In genomic region chr1:109840011-109840629, GRCh38 we compare ENCODE assay signal across 21 cellular contexts.
"Had no signal": no experiment of that assay in that cellular context is flagged by ENCODE, and none has a peak within 500 bp of the region (broad histone marks: within the 10 kb centered on the region; RNA-seq: fewer than 3 reads in every experiment).

No MANE protein-coding gene starts in this region.

- H3K27ac ChIP-seq: ascending aorta, esophagus muscularis mucosa, skin epidermis, suprapubic skin had no signal

- H3K27ac Mint-ChIP-seq: activated CD4-positive, alpha-beta T cell treated with anti-CD3 and anti-CD28 coated beads, Interleukin-2, amount 10 ng/mL, durations not matched to agents 24 days and 14 days; activated CD8-positive, alpha-beta T cell treated with anti-CD3 and anti-CD28 coated beads for 36 hours; activated T-cell treated with anti-CD3 and anti-CD28 coated beads, Interleukin-2, amount 50 U/mL, for 24 hours; activated T-helper 2 cell treated with anti-CD3 and anti-CD28 coated beads, Interferon-gamma antibody, Interleukin-2, Interleukin-4, amounts not matched to agents 10 μg/mL and 5 μg/mL and 100 μg/mL, durations not matched to agents 14 hours and 24 hours and 36 hours; dendritic cell treated with granulocyte-macrophage colony-stimulating factor and Interleukin-4, amounts not matched to agents 40 ng/mL and 50 ng/mL, for 4 days; nephron progenitor cell; stimulated activated naive CD8-positive, alpha-beta T cell treated with anti-CD3 and anti-CD28 coated beads, Interleukin-15, amount 100 ng/mL, for 72 hours had no signal

- H3K9me3 Mint-ChIP-seq: dendritic cell treated with granulocyte-macrophage colony-stimulating factor and Interleukin-4, amounts not matched to agents 40 ng/mL and 50 ng/mL, for 4 days had no signal

- ATAC-seq: activated CD8-positive, alpha-beta T cell treated with anti-CD3 and anti-CD28 coated beads for 36 hours; stimulated activated naive CD8-positive, alpha-beta T cell treated with anti-CD3 and anti-CD28 coated beads, Interleukin-15, amount 100 ng/mL, for 72 hours had no signal

- H3K4me1 ChIP-seq: ascending aorta, esophagus muscularis mucosa, suprapubic skin had no signal

- H3K4me1 Mint-ChIP-seq: activated CD4-positive, alpha-beta T cell treated with anti-CD3 and anti-CD28 coated beads, Interleukin-2, amount 10 ng/mL, durations not matched to agents 24 days and 14 days; stimulated activated naive CD8-positive, alpha-beta T cell treated with anti-CD3 and anti-CD28 coated beads, Interleukin-15, amount 100 ng/mL, for 72 hours had no signal

- H3K9me3 ChIP-seq: ascending aorta, esophagus muscularis mucosa, suprapubic skin had no signal

- H3K36me3 ChIP-seq: ascending aorta, esophagus muscularis mucosa, suprapubic skin had no signal

- H3K27me3 Mint-ChIP-seq: activated CD8-positive, alpha-beta T cell treated with anti-CD3 and anti-CD28 coated beads for 36 hours; activated T-cell treated with anti-CD3 and anti-CD28 coated beads, Interleukin-2, amount 50 U/mL, for 24 hours; stimulated activated naive CD8-positive, alpha-beta T cell treated with anti-CD3 and anti-CD28 coated beads, Interleukin-15, amount 100 ng/mL, for 72 hours had no signal

- H3K4me3 Mint-ChIP-seq: activated CD4-positive, alpha-beta T cell treated with anti-CD3 and anti-CD28 coated beads, Interleukin-2, amount 10 ng/mL, durations not matched to agents 24 days and 14 days; activated CD8-positive, alpha-beta T cell treated with anti-CD3 and anti-CD28 coated beads for 36 hours; activated T-cell treated with anti-CD3 and anti-CD28 coated beads, Interleukin-2, amount 50 U/mL, for 24 hours; dendritic cell treated with granulocyte-macrophage colony-stimulating factor and Interleukin-4, amounts not matched to agents 40 ng/mL and 50 ng/mL, for 4 days; nephron progenitor cell; stimulated activated naive CD8-positive, alpha-beta T cell treated with anti-CD3 and anti-CD28 coated beads, Interleukin-15, amount 100 ng/mL, for 72 hours had no signal

- H3K27me3 ChIP-seq: ascending aorta, esophagus muscularis mucosa, suprapubic skin had no signal

- H3K4me3 ChIP-seq: ascending aorta, esophagus muscularis mucosa, skin epidermis, suprapubic skin had no signal

- DNase-seq: activated CD4-positive, alpha-beta T cell treated with anti-CD3 and anti-CD28 coated beads, Interleukin-2, amount 10 ng/mL, durations not matched to agents 24 days and 14 days; activated CD8-positive, alpha-beta T cell treated with anti-CD3 and anti-CD28 coated beads for 36 hours; activated naive CD4-positive, alpha-beta T cell treated with Interleukin-2 at 50 U/mL for 16 hours; activated T-cell treated with anti-CD3 and anti-CD28 coated beads, Interleukin-2, amount 50 U/mL, for 24 hours; effector CD8-positive, alpha-beta T cell; foreskin fibroblast; kidney; nephron progenitor cell; nucleus accumbens; posterior cingulate gyrus; stimulated activated CD4-positive, alpha-beta T cell treated with anti-CD3 and anti-CD28 coated beads, Interleukin-4, amount 100 ng/mL, for 1 hour; stimulated activated naive CD8-positive, alpha-beta T cell treated with anti-CD3 and anti-CD28 coated beads, Interleukin-15, amount 100 ng/mL, for 72 hours; T-helper 1 cell; T-helper 9 cell; trophoblast cell had no signal
